In genomic region chr18:74284501-74285004, GRCh38 we compare ENCODE assay signal across 12 cellular contexts. TPM values are rescaled to one million over a fixed set of nuclear protein-coding genes. Genes with fewer than 3 reads are reported as not detected.
DNase-seq lines count a peak whose midpoint lies in the region; ATAC-seq, FAIRE-seq and TF ChIP-seq lines count a peak whose summit lies in the region.
"Had no signal": no experiment of that assay in that cellular context is flagged by ENCODE, and none has a peak within 500 bp of the region (broad histone marks: within the 10 kb centered on the region; RNA-seq: fewer than 3 reads in every experiment).

No MANE protein-coding gene starts in this region.

- peak overlapping the region; percentile 52 for H3K4me2 ChIP-seq in OCI-LY1 (ENCODE audit: low read length)

- H3K36me3 Mint-ChIP-seq in CD14-positive monocyte: peaks cover 0 to 5% of the 10 kb centered on the region in 2 donors
- H3K36me3 Mint-ChIP-seq: activated naive CD4-positive, alpha-beta T cell treated with anti-CD3 and anti-CD28 coated beads, Interleukin-2, amount 10 ng/mL, durations not matched to agents 7 days and 5 days had no signal

- peak overlapping the region; percentile 95 for H3K27ac ChIP-seq in OCI-LY1 (ENCODE audit: low read depth, low read length, poor library complexity, severe bottlenecking)

- H3K27me3 ChIP-seq in OCI-LY1 (ENCODE audit: insufficient read depth, low read length): no peaks in the 10 kb centered on the region

- no peak overlapping the region for H3K4me3 Mint-ChIP-seq in CD14-positive monocyte
- H3K4me3 Mint-ChIP-seq: activated naive CD4-positive, alpha-beta T cell treated with anti-CD3 and anti-CD28 coated beads, Interleukin-2, amount 10 ng/mL, durations not matched to agents 7 days and 5 days had no signal

- no peaks in the 10 kb centered on the region for H3K36me3 ChIP-seq in OCI-LY1 (ENCODE audit: insufficient read depth, low read length)

- H3K9ac ChIP-seq in OCI-LY1 (ENCODE audit: low read length): peak overlapping the region; percentile 37

- H3K9me2 ChIP-seq in OCI-LY1 (ENCODE audit: low read depth, low read length): no peaks in the 10 kb centered on the region

- H3F3A ChIP-seq in OCI-LY1 (ENCODE audit: insufficient read depth, low read length): 0 out of 2 replicates have a peak, but pooled peaks cover 9% of the 10 kb centered on the region

- no peaks in the 10 kb centered on the region for H4K20me1 ChIP-seq in OCI-LY1 (ENCODE audit: insufficient read depth, low read length)

- peaks cover 0 to 3% (median 0%) of the 10 kb centered on the region in 3 donors for H3K27me3 Mint-ChIP-seq in CD14-positive monocyte (ENCODE audit: low read depth in 3 of 3)
- H3K27me3 Mint-ChIP-seq: activated naive CD4-positive, alpha-beta T cell treated with anti-CD3 and anti-CD28 coated beads, Interleukin-2, amount 10 ng/mL, durations not matched to agents 7 days and 5 days had no signal

- peaks cover 86% of the 10 kb centered on the region for H3K4me1 ChIP-seq in OCI-LY1 (ENCODE audit: insufficient read depth, low read length, severe bottlenecking)

- no peak overlapping the region for H2AFZ ChIP-seq in OCI-LY1 (ENCODE audit: low read length)

- no peak overlapping the region for H3K27ac Mint-ChIP-seq in CD14-positive monocyte
- H3K27ac Mint-ChIP-seq: activated naive CD4-positive, alpha-beta T cell treated with anti-CD3 and anti-CD28 coated beads, Interleukin-2, amount 10 ng/mL, durations not matched to agents 7 days and 5 days had no signal

- FAIRE-seq in D721Med (lab: Jason Lieb, UNC): no peak

- peak; percentile 41 for DNase-seq in D721Med (ENCODE audit: insufficient read length, low spot score)
- DNase-seq in left cardiac atrium: no peak
- peak; percentile 90 for DNase-seq in pons (ENCODE audit: low spot score)
- no peak for DNase-seq in CD14-positive monocyte (ENCODE audit: low spot score)
- DNase-seq: activated CD4-positive, alpha-beta T cell treated with anti-CD3 and anti-CD28 coated beads for 4 hours; activated naive CD4-positive, alpha-beta T cell treated with anti-CD3 and anti-CD28 coated beads, Interleukin-2, amount 10 ng/mL, durations not matched to agents 7 days and 5 days; SHP77 treated with DMSO at 0.1 percent for 48 hours had no signal

- TF ChIP-seq CTCF in D721Med (IDR thresholded peaks at IDR 0.05; ENCODE audit: insufficient read depth, missing control alignments): no peak
- no peak for TF ChIP-seq CTCF in OCI-LY1 (IDR thresholded peaks at IDR 0.05; ENCODE audit: low read length)
- no peak for TF ChIP-seq CTCF in CD14-positive monocyte (IDR thresholded peaks at IDR 0.05)

- ATAC-seq in left cardiac atrium (peak; percentile 42 to 64), GM21576 (IDR thresholded peaks at IDR 0.05; ENCODE audit: unreplicated experiment) (no peak), GM21619 (IDR thresholded peaks at IDR 0.05; ENCODE audit: unreplicated experiment) (no peak), HG03175 (IDR thresholded peaks at IDR 0.05; ENCODE audit: unreplicated experiment) (no peak)

- peaks cover 32% of the 10 kb centered on the region for H3K4me1 Mint-ChIP-seq in CD14-positive monocyte

- no peaks in the 10 kb centered on the region for H3K9me3 ChIP-seq in OCI-LY1 (ENCODE audit: low read length)

- H3K4me3 ChIP-seq in OCI-LY1 (ENCODE audit: low read depth, low read length, poor library complexity, severe bottlenecking): no peak overlapping the region

- H3K79me2 ChIP-seq in OCI-LY1 (ENCODE audit: insufficient read depth, low read length): peaks cover 37% of the 10 kb centered on the region

- no peaks in the 10 kb centered on the region for H3K9me3 Mint-ChIP-seq in CD14-positive monocyte
- H3K9me3 Mint-ChIP-seq: activated naive CD4-positive, alpha-beta T cell treated with anti-CD3 and anti-CD28 coated beads, Interleukin-2, amount 10 ng/mL, durations not matched to agents 7 days and 5 days had no signal

- intact Hi-C loops in left cardiac atrium (cut with DNase I): no loop called here
- intact Hi-C loops in CD14-positive monocyte (cut with micrococcal nuclease): no loop called here

RNA-seq across cellular contexts. Expression of gene CYB5A, which starts 7.2 kb away (rescaled TPM):
- 100 to 1,000 TPM in 1 of 2 donors, 10 to 100 TPM in 1; 66.7 to 122 TPM for total RNA-seq in left cardiac atrium
- 10 to 100 TPM; 22.4 to 27.6 TPM for polyA plus RNA-seq in CD14-positive monocyte

RNA-seq across cellular contexts. Expression of gene C18orf63, which starts 31.1 kb away (rescaled TPM):
- not detected for total RNA-seq in left cardiac atrium
- not detected for polyA plus RNA-seq in CD14-positive monocyte
- total RNA-seq: myocyte had no signal

Comparison
In these comparisons a context has a peak if more than half of its experiments do, and no peak if none do; other contexts are left out.
1. DNase-seq: peak in D721Med (single experiment) and pons (single experiment); none in left cardiac atrium (single experiment) and CD14-positive monocyte (single experiment).
2. ATAC-seq: peak in left cardiac atrium (2 of 2); none in GM21576 (single experiment), GM21619 (single experiment) and HG03175 (single experiment).